In genomic region chr5:132363431-132364112, GRCh38 we compare ENCODE assay signal across 8 cellular contexts. TPM values are rescaled to one million over a fixed set of nuclear protein-coding genes. Genes with fewer than 3 reads are reported as not detected.
DNase-seq lines count a peak whose midpoint lies in the region; ATAC-seq and TF ChIP-seq lines count a peak whose summit lies in the region.

No MANE protein-coding gene starts in this region.

- DNase-seq in stimulated activated CD4-positive, alpha-beta T cell treated with anti-CD3 and anti-CD28 coated beads, Interleukin-1b, Interleukin-23, amount 100 ng/mL, for 48 hours: peak; percentile 24
- no peak for DNase-seq in stimulated activated CD4-positive, alpha-beta T cell treated with anti-CD3 and anti-CD28 coated beads, Interleukin-2, amount 100 ng/mL, for 24 hours
- DNase-seq in ascending aorta (ENCODE audit: low spot score in 2 of 2): peak in 1 of 2 donors; percentile 81
- DNase-seq in kidney epithelial cell (ENCODE audit: low read depth): peak; percentile 91
- no peak for DNase-seq in SHP77 (lab: John Stamatoyannopoulos, UW)
- no peak for DNase-seq in KBM-7
- DNase-seq in iPS-NIHi7 (ENCODE audit: extremely low spot score): no peak

- TF ChIP-seq CTCF in ascending aorta (IDR thresholded peaks at IDR 0.05) (no peak), kidney epithelial cell (IDR thresholded peaks at IDR 0.05; ENCODE audit: insufficient read depth, low read length, poor library complexity, severe bottlenecking) (no peak)

- H3K36me3 ChIP-seq in ascending aorta: no peaks in the 10 kb centered on the region
- H3K36me3 ChIP-seq in kidney epithelial cell (ENCODE audit: control insufficient read depth, insufficient read depth, low read length): peaks cover 1% of the 10 kb centered on the region

- H3K27me3 ChIP-seq in ascending aorta (no peaks in the 10 kb centered on the region), kidney epithelial cell (ENCODE audit: control insufficient read depth, insufficient read depth, low read length) (no peaks in the 10 kb centered on the region)

- in situ Hi-C loops in KBM-7 (cut with MboI; ENCODE audit: low pct_unique_long_range_greater_than_20kb, low sequenced_read_pairs): no loop called here

- no peak for ATAC-seq in HG03521 (IDR thresholded peaks at IDR 0.05; ENCODE audit: unreplicated experiment)

- H3K4me3 ChIP-seq in ascending aorta: no peak overlapping the region
- no peak overlapping the region for H3K4me3 ChIP-seq in kidney epithelial cell (ENCODE audit: low read depth, low read length)

- intact Hi-C loops in ascending aorta (cut with DNase I): loop anchor here (5.0 kb wide), 1 partner anchor 136 kb away; the partner anchor contains the start of gene P4HA2

- peak overlapping the region; percentile 8 to 57 for H3K27ac ChIP-seq in ascending aorta

- H3K9me3 ChIP-seq in ascending aorta: no peaks in the 10 kb centered on the region

- H3K4me1 ChIP-seq in ascending aorta: peaks cover 3 to 22% of the 10 kb centered on the region in 2 donors

RNA-seq across cellular contexts. Expression of gene SLC22A5, which starts 5.9 kb away (rescaled TPM):
- total RNA-seq in ascending aorta (11.9 TPM), kidney epithelial cell (13.2 and 19.1 TPM in 2 replicates)

Comparison
In these comparisons a context has a peak if more than half of its experiments do, and no peak if none do; other contexts are left out.
1. DNase-seq: peak in stimulated activated CD4-positive, alpha-beta T cell treated with anti-CD3 and anti-CD28 coated beads, Interleukin-1b, Interleukin-23, amount 100 ng/mL, for 48 hours (single experiment) and kidney epithelial cell (single experiment); none in stimulated activated CD4-positive, alpha-beta T cell treated with anti-CD3 and anti-CD28 coated beads, Interleukin-2, amount 100 ng/mL, for 24 hours (0 of 2), SHP77 (0 of 2), KBM-7 (single experiment) and iPS-NIHi7 (single experiment).